In genomic region chr3:57680046-57680445, GRCh38 we compare ENCODE assay signal across 24 cellular contexts. TPM values are rescaled to one million over a fixed set of nuclear protein-coding genes. Genes with fewer than 3 reads are reported as not detected.
DNase-seq lines count a peak whose midpoint lies in the region; ATAC-seq and TF ChIP-seq lines count a peak whose summit lies in the region.
"Had no signal": no experiment of that assay in that cellular context is flagged by ENCODE, and none has a peak within 500 bp of the region (broad histone marks: within the 10 kb centered on the region; RNA-seq: fewer than 3 reads in every experiment).

No MANE protein-coding gene starts in this region.

- H3K9me1 ChIP-seq in IMR-90 (ENCODE audit: insufficient read depth, low read length): peaks cover 8% of the 10 kb centered on the region; the same call in 1 of the 2 replicates

- H4K20me1 ChIP-seq in IMR-90 (ENCODE audit: insufficient read depth, low read length): peaks cover 12% of the 10 kb centered on the region

- no peaks in the 10 kb centered on the region for H3K27me3 ChIP-seq in IMR-90 (ENCODE audit: control insufficient read depth, insufficient read depth, low read length)
- no peaks in the 10 kb centered on the region for H3K27me3 ChIP-seq in naive thymus-derived CD4-positive, alpha-beta T cell (ENCODE audit: control insufficient read depth in 2 of 2, insufficient read depth in 2 of 2, low read length in 2 of 2)
- H3K27me3 ChIP-seq: BE2C; BLaER1 treated with 17β-estradiol and CSF1 and Interleukin-3, amounts not matched to agents 10 nM and 100 nM had no signal

- peak overlapping the region; percentile 24 for H3K27ac Mint-ChIP-seq in activated naive CD4-positive, alpha-beta T cell treated with anti-CD3 and anti-CD28 coated beads, Interleukin-2, amount 50 U/mL, for 24 hours
- peak overlapping the region; percentile 4 to 70 for H3K27ac Mint-ChIP-seq in effector memory CD8-positive, alpha-beta T cell
- peak overlapping the region in 7 of 9 donors; percentile 9 to 75 (median 58) for H3K27ac Mint-ChIP-seq in naive thymus-derived CD4-positive, alpha-beta T cell
- H3K27ac Mint-ChIP-seq: CD4-positive, alpha-beta T cell; GM23338 had no signal

- no peak for TF ChIP-seq POLR2A in IMR-90 (IDR thresholded peaks at IDR 0.05; ENCODE audit: low read depth, low read length)

- no peak overlapping the region for H3K56ac ChIP-seq in IMR-90 (ENCODE audit: extremely low read depth, insufficient read depth, low read length)

- H3K4me3 Mint-ChIP-seq in activated naive CD4-positive, alpha-beta T cell treated with anti-CD3 and anti-CD28 coated beads, Interleukin-2, amount 50 U/mL, for 24 hours: no peak overlapping the region
- H3K4me3 Mint-ChIP-seq in effector memory CD8-positive, alpha-beta T cell: peak overlapping the region in 1 of 2 donors; percentile 25
- H3K4me3 Mint-ChIP-seq in naive thymus-derived CD4-positive, alpha-beta T cell: peak overlapping the region in 6 of 10 donors; percentile 23 to 70 (median 30)
- H3K4me3 Mint-ChIP-seq: CD14-positive monocyte; CD4-positive, alpha-beta T cell; GM23338; H9 had no signal

- H2AFZ ChIP-seq in IMR-90 (replicated peaks; ENCODE audit: low read length, poor library complexity): no peak overlapping the region
- H2AFZ ChIP-seq: GM23338 had no signal

- DNase-seq in activated naive CD4-positive, alpha-beta T cell treated with anti-CD3 and anti-CD28 coated beads, Interleukin-2, amount 50 U/mL, for 16 hours: no peak
- no peak for DNase-seq in IMR-90
- DNase-seq in effector memory CD8-positive, alpha-beta T cell: no peak
- no peak for DNase-seq in naive thymus-derived CD4-positive, alpha-beta T cell
- no peak for DNase-seq in posterior cingulate gyrus
- DNase-seq: 8988T; ACHN; AML-193; BE2C; CD4-positive, alpha-beta T cell; CD8-positive, alpha-beta memory T cell; DMS 273 treated with DMSO at 0.1 percent for 48 hours; DMS79; EL; GDM1; H9 had no signal

- ATAC-seq in IMR-90 (ENCODE audit: low read depth) (no peak), HG03045 (IDR thresholded peaks at IDR 0.05; ENCODE audit: unreplicated experiment) (no peak)
- no peak for ATAC-seq in effector memory CD8-positive, alpha-beta T cell (replicated peaks)
- no peak for ATAC-seq in naive thymus-derived CD4-positive, alpha-beta T cell
- ATAC-seq: A549, GM12878, GM23338, HCT116 had no signal

- H3K4me3 ChIP-seq in IMR-90 (ENCODE audit: insufficient read depth, low read depth, low read length): no peak overlapping the region
- H3K4me3 ChIP-seq in naive thymus-derived CD4-positive, alpha-beta T cell (ENCODE audit: low read length): no peak overlapping the region
- H3K4me3 ChIP-seq: A549; BLaER1 treated with 17β-estradiol and CSF1 and Interleukin-3, amounts not matched to agents 10 nM and 100 nM; GM12878; GM23338 had no signal

- H3K36me3 Mint-ChIP-seq in activated naive CD4-positive, alpha-beta T cell treated with anti-CD3 and anti-CD28 coated beads, Interleukin-2, amount 50 U/mL, for 24 hours: peaks cover 22% of the 10 kb centered on the region
- peaks cover 27% of the 10 kb centered on the region for H3K36me3 Mint-ChIP-seq in effector memory CD8-positive, alpha-beta T cell (ENCODE audit: insufficient read depth)
- H3K36me3 Mint-ChIP-seq in naive thymus-derived CD4-positive, alpha-beta T cell: peaks cover 6 to 38% (median 30%) of the 10 kb centered on the region in 5 donors

- no peak overlapping the region for H3K18ac ChIP-seq in IMR-90 (ENCODE audit: low read depth, low read length)

- H2AK9ac ChIP-seq in IMR-90 (replicated peaks; ENCODE audit: low read depth, low read length, poor library complexity): no peak overlapping the region

- dilution Hi-C loops in IMR-90 (cut with HindIII; ENCODE audit: low sequenced_read_pairs, unreplicated experiment): no loop called here

- H3K9ac ChIP-seq in IMR-90 (ENCODE audit: low read depth, low read length): no peak overlapping the region
- H3K9ac ChIP-seq: BLaER1 treated with 17β-estradiol and CSF1 and Interleukin-3, amounts not matched to agents 10 nM and 100 nM had no signal

- H2BK20ac ChIP-seq in IMR-90 (ENCODE audit: low read depth, low read length): no peak overlapping the region

- no TSS peak for BruUV-seq in IMR-90 (replicated peaks; lab: Mats Ljungman, UMichigan)

- no CpG with 5 or more reads among the region's 4 CpGs for WGBS in IMR-90 (ENCODE audit: extremely low coverage in 2 of 2, insufficient read length in 1 of 2), 2 experiments

- no peak overlapping the region for H3K4ac ChIP-seq in IMR-90 (ENCODE audit: low read depth, low read length)

- H3K79me1 ChIP-seq in IMR-90 (ENCODE audit: low read depth in 1 of 2, low read length in 2 of 2): peaks cover 36 to 55% of the 10 kb centered on the region in 2 experiments

- CTCF ChIA-PET in IMR-90 (lab: Yijun Ruan, JAX): no interaction called here
- CTCF ChIA-PET in naive thymus-derived CD4-positive, alpha-beta T cell (lab: Charles Lee): interaction anchor here (1.2 kb wide), 1 partner anchor 9 kb away, joined by 3 read pairs; no protein-coding TSS in a partner anchor

- H3K36me3 ChIP-seq in IMR-90 (ENCODE audit: control insufficient read depth, insufficient read depth, low read length): peaks cover 3% of the 10 kb centered on the region; the same call in 1 of the 2 replicates
- H3K36me3 ChIP-seq in naive thymus-derived CD4-positive, alpha-beta T cell (ENCODE audit: control insufficient read depth in 2 of 3, insufficient read depth in 3 of 3, low read length in 3 of 3): peaks cover 0 to 11% (median 0%) of the 10 kb centered on the region in 3 experiments
- H3K36me3 ChIP-seq: BE2C had no signal

- no peak for TF ChIP-seq CTCF in IMR-90 (conservative IDR thresholded peaks at IDR 0.05; ENCODE audit: low read depth, low read length)

- no peak overlapping the region for H3K23ac ChIP-seq in IMR-90 (ENCODE audit: low read depth, low read length)

- no peak overlapping the region for H4K5ac ChIP-seq in IMR-90 (ENCODE audit: low read depth, low read length)

- peaks cover 1% of the 10 kb centered on the region; the same call in 1 of the 2 replicates for H3K4me1 ChIP-seq in IMR-90 (ENCODE audit: control insufficient read depth, insufficient read depth, low read length)
- H3K4me1 ChIP-seq in naive thymus-derived CD4-positive, alpha-beta T cell (ENCODE audit: control insufficient read depth in 2 of 2, insufficient read depth in 2 of 2, low read length in 2 of 2): peaks cover 16 to 21% of the 10 kb centered on the region in 2 donors
- H3K4me1 ChIP-seq: A549, BE2C had no signal

- peaks cover 4% of the 10 kb centered on the region for H3K9me3 Mint-ChIP-seq in activated naive CD4-positive, alpha-beta T cell treated with anti-CD3 and anti-CD28 coated beads, Interleukin-2, amount 50 U/mL, for 24 hours
- no peaks in the 10 kb centered on the region for H3K9me3 Mint-ChIP-seq in effector memory CD8-positive, alpha-beta T cell
- peaks cover 0 to 5% (median 0%) of the 10 kb centered on the region in 11 donors for H3K9me3 Mint-ChIP-seq in naive thymus-derived CD4-positive, alpha-beta T cell
- H3K9me3 Mint-ChIP-seq: CD14-positive monocyte; CD4-positive, alpha-beta T cell; CD8-positive, alpha-beta memory T cell; GM23338; H9 had no signal

- in situ Hi-C loops in IMR-90 (cut with MboI; ENCODE audit: low sequenced_read_pairs): no loop called here

- H2BK5ac ChIP-seq in IMR-90 (ENCODE audit: low read depth, low read length, poor library complexity, severe bottlenecking): no peak overlapping the region

- no peaks in the 10 kb centered on the region for H3K27me3 Mint-ChIP-seq in activated naive CD4-positive, alpha-beta T cell treated with anti-CD3 and anti-CD28 coated beads, Interleukin-2, amount 50 U/mL, for 24 hours
- no peaks in the 10 kb centered on the region for H3K27me3 Mint-ChIP-seq in effector memory CD8-positive, alpha-beta T cell
- no peaks in the 10 kb centered on the region for H3K27me3 Mint-ChIP-seq in naive thymus-derived CD4-positive, alpha-beta T cell
- H3K27me3 Mint-ChIP-seq: CD4-positive, alpha-beta T cell; CD8-positive, alpha-beta memory T cell had no signal

- POLR2A ChIA-PET in IMR-90 (lab: Charles Lee; ENCODE audit: unreplicated experiment): no interaction called here
- POLR2A ChIA-PET in naive thymus-derived CD4-positive, alpha-beta T cell (lab: Charles Lee): interaction anchor here (0.6 to 2.4 kb wide), 3 partner anchors 11 to 51 kb away, joined by 3 to 12 read pairs (median 3); partner anchors contain the start of gene DENND6A

- no peak overlapping the region for H3K27ac ChIP-seq in IMR-90 (ENCODE audit: insufficient read depth, low read length)
- no peak overlapping the region for H3K27ac ChIP-seq in naive thymus-derived CD4-positive, alpha-beta T cell (ENCODE audit: low read depth, low read length)
- H3K27ac ChIP-seq: A549; BLaER1 treated with 17β-estradiol and CSF1 and Interleukin-3, amounts not matched to agents 10 nM and 100 nM had no signal

- H3K14ac ChIP-seq in IMR-90 (replicated peaks; ENCODE audit: low read depth, low read length): no peak overlapping the region

- H2BK15ac ChIP-seq in IMR-90 (ENCODE audit: low read depth, low read length): no peak overlapping the region

- no peak overlapping the region for H4K91ac ChIP-seq in IMR-90 (ENCODE audit: insufficient read depth, low read depth, low read length)

- H3K9me3 ChIP-seq in IMR-90 (ENCODE audit: control insufficient read depth, insufficient read depth, low read length): no peaks in the 10 kb centered on the region
- no peaks in the 10 kb centered on the region for H3K9me3 ChIP-seq in naive thymus-derived CD4-positive, alpha-beta T cell (ENCODE audit: control insufficient read depth in 2 of 3, low read length in 3 of 3)
- H3K9me3 ChIP-seq: A549; BE2C; BLaER1 treated with 17β-estradiol and CSF1 and Interleukin-3, amounts not matched to agents 10 nM and 100 nM had no signal

- no peak overlapping the region for H2AK5ac ChIP-seq in IMR-90 (ENCODE audit: low read depth, low read length)

- peaks cover 74% of the 10 kb centered on the region for H3K4me1 Mint-ChIP-seq in activated naive CD4-positive, alpha-beta T cell treated with anti-CD3 and anti-CD28 coated beads, Interleukin-2, amount 50 U/mL, for 24 hours
- peaks cover 36 to 59% of the 10 kb centered on the region in 2 donors for H3K4me1 Mint-ChIP-seq in effector memory CD8-positive, alpha-beta T cell (ENCODE audit: low read depth in 2 of 2)
- peaks cover 39 to 85% (median 75%) of the 10 kb centered on the region in 7 donors for H3K4me1 Mint-ChIP-seq in naive thymus-derived CD4-positive, alpha-beta T cell

- no peak overlapping the region for H4K8ac ChIP-seq in IMR-90 (ENCODE audit: low read depth in 2 of 2, low read length in 2 of 2)

- no peak for TF ChIP-seq RAD21 in IMR-90 (IDR thresholded peaks at IDR 0.05; ENCODE audit: low read length)

- intact Hi-C loops in IMR-90 (cut with micrococcal nuclease): no loop called here
- intact Hi-C loops in naive thymus-derived CD4-positive, alpha-beta T cell (cut with micrococcal nuclease): loop anchor here in 1 of 2 donors (2.0 kb wide), 1 partner anchor 15 kb away; no protein-coding TSS in a partner anchor
- intact Hi-C loops in posterior cingulate gyrus (cut with DNase I): no loop called here

- H2BK120ac ChIP-seq in IMR-90 (ENCODE audit: low read depth, low read length): no peak overlapping the region

- H3K4me2 ChIP-seq in IMR-90 (ENCODE audit: low read depth, low read length): no peak overlapping the region
- H3K4me2 ChIP-seq: A549; BLaER1 treated with 17β-estradiol and CSF1 and Interleukin-3, amounts not matched to agents 10 nM and 100 nM; GM23338 had no signal

RNA-seq across cellular contexts. Expression of gene DENND6A, which starts 12.8 kb away (rescaled TPM):
- 9.0 and 10.3 TPM in 2 replicates for total RNA-seq in IMR-90 (2012; rRNA removed)
- 3.5 and 3.8 TPM in 2 replicates for polyA plus RNA-seq in IMR-90 (2012; rRNA removed)
- 0.64 and 1.2 TPM in 2 replicates for polyA plus RNA-seq in IMR-90 (2012; cell fraction: cytosol; rRNA removed)
- 1.3 and 7.0 TPM in 2 replicates for polyA plus RNA-seq in IMR-90 (2012; cell fraction: nucleus; rRNA removed; ENCODE audit: low replicate concordance)
- total RNA-seq in naive thymus-derived CD4-positive, alpha-beta T cell: 10 to 100 TPM; 31.3 to 76.6 (median 40.8) TPM
- polyA plus RNA-seq in naive thymus-derived CD4-positive, alpha-beta T cell: 10 to 100 TPM; 24.8 to 30.3 TPM
